Comparison of ENCODE assay signal across 15 cellular contexts in the genomic region with DNA sequence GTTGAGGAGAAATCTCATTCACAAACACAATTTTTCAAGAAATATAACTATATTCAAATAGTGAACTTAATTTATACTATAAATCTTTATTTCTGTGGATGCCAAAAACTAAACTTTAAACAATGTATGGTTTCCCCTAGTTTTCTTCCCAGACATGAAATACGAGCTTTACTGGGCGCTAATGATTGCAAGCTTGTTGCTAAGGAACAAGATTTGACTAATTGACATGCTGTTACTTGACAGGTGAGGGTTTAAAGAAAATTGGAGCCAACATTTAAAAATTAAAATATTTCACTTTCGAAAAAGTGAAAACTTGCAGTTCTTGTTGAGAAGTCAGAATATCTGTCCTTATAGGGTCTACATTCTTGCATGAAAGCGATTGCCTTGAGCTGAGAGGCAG.
DNase-seq lines count a peak whose midpoint lies in the region; ATAC-seq and TF ChIP-seq lines count a peak whose summit lies in the region.
"Had no signal": no experiment of that assay in that cellular context is flagged by ENCODE, and none has a peak within 500 bp of the region (broad histone marks: within the 10 kb centered on the region; RNA-seq: fewer than 3 reads in every experiment).

No MANE protein-coding gene starts in this region.

- no peaks in the 10 kb centered on the region for H3K27me3 Mint-ChIP-seq in mesothelial cell of epicardium (ENCODE audit: low read depth)
- H3K27me3 Mint-ChIP-seq: B cell; CD4-positive, CD25-positive, alpha-beta regulatory T cell had no signal

- peaks cover 15% of the 10 kb centered on the region for H3K4me1 Mint-ChIP-seq in mesothelial cell of epicardium
- H3K4me1 Mint-ChIP-seq: B cell; CD4-positive, CD25-positive, alpha-beta regulatory T cell had no signal

- DNase-seq in DMS 273 (lab: John Stamatoyannopoulos, UW; ENCODE audit: unreplicated experiment), result peak; percentile 3
- no peak for DNase-seq in DMS 273 treated with DMSO at 0.1 percent for 48 hours (lab: John Stamatoyannopoulos, UW)
- peak; percentile 22 for DNase-seq in NCI-H748 (lab: John Stamatoyannopoulos, UW; ENCODE audit: unreplicated experiment)
- DNase-seq in NCI-H748 treated with DMSO at 0.1 percent for 48 hours (lab: John Stamatoyannopoulos, UW), result no peak
- no peak for DNase-seq in mesothelial cell of epicardium (ENCODE audit: low spot score in 2 of 2, unreplicated experiment in 2 of 2)
- DNase-seq: Caco-2; CD4-positive, CD25-positive, alpha-beta regulatory T cell; CD8-positive, alpha-beta T cell; DMS153; DND-41; GM23248; H7; HCEC 1CT had no signal

- no peak for TF ChIP-seq CTCF in mesothelial cell of epicardium (IDR thresholded peaks at IDR 0.05; ENCODE audit: unreplicated experiment)

- H3K4me3 Mint-ChIP-seq in mesothelial cell of epicardium, result no peak overlapping the region
- H3K4me3 Mint-ChIP-seq: B cell; CD4-positive, CD25-positive, alpha-beta regulatory T cell; CD8-positive, alpha-beta T cell had no signal

- H3K27ac Mint-ChIP-seq in mesothelial cell of epicardium, result peak overlapping the region; percentile 39
- H3K27ac Mint-ChIP-seq: B cell; CD4-positive, CD25-positive, alpha-beta regulatory T cell; CD8-positive, alpha-beta T cell had no signal

- no peak for ATAC-seq in HG03460 (IDR thresholded peaks at IDR 0.05; ENCODE audit: unreplicated experiment)
- ATAC-seq: CD8-positive, alpha-beta T cell had no signal

- peaks cover 14% of the 10 kb centered on the region for H3K36me3 Mint-ChIP-seq in mesothelial cell of epicardium
- H3K36me3 Mint-ChIP-seq: CD4-positive, CD25-positive, alpha-beta regulatory T cell; CD8-positive, alpha-beta T cell had no signal

- H3K9me3 Mint-ChIP-seq in mesothelial cell of epicardium, result peaks cover 32% of the 10 kb centered on the region
- H3K9me3 Mint-ChIP-seq: CD8-positive, alpha-beta T cell had no signal

Comparison
In these comparisons a context has a peak if more than half of its experiments do, and no peak if none do; other contexts are left out.
1. DNase-seq: peak in DMS 273 (single experiment) and NCI-H748 (single experiment); none in DMS 273 treated with DMSO at 0.1 percent for 48 hours (single experiment), NCI-H748 treated with DMSO at 0.1 percent for 48 hours (single experiment) and mesothelial cell of epicardium (0 of 2).